17 cellular contexts compared by ENCODE assay signal in genomic region chr20:8232332-8232731, GRCh38.
"Had no signal": no experiment of that assay in that cellular context is flagged by ENCODE, and none has a peak within 500 bp of the region (broad histone marks: within the 10 kb centered on the region; RNA-seq: fewer than 3 reads in every experiment).

No MANE protein-coding gene starts in this region.

- H3K4me3 ChIP-seq: psoas muscle, smooth muscle cell, thoracic aorta, vagina had no signal

- H3K4me1 ChIP-seq: vagina had no signal

- H3K9me3 ChIP-seq: psoas muscle, thoracic aorta, vagina had no signal

- H3K27me3 ChIP-seq: vagina had no signal

- DNase-seq: activated CD4-positive, alpha-beta memory T cell treated with anti-CD3 and anti-CD28 coated beads for 36 hours; activated CD4-positive, alpha-beta T cell treated with anti-CD3 and anti-CD28 coated beads for 48 hours; activated naive CD4-positive, alpha-beta T cell treated with Interleukin-2 at 50 U/mL for 16 hours; activated naive CD8-positive, alpha-beta T cell treated with anti-CD3 and anti-CD28 coated beads for 36 hours; activated T-cell treated with anti-CD3 and anti-CD28 coated beads, Interleukin-2, amount 50 U/mL, for 48 hours; effector memory CD4-positive, alpha-beta T cell; foreskin melanocyte; head of caudate nucleus; islet precursor cell; natural killer cell; psoas muscle; stimulated activated CD4-positive, alpha-beta T cell treated with anti-CD3 and anti-CD28 coated beads, Interleukin-15, amount 100 ng/mL, for 24 hours had no signal

- H3K36me3 ChIP-seq: thoracic aorta, vagina had no signal

- H3K4me2 ChIP-seq: smooth muscle cell had no signal

- ATAC-seq: natural killer cell; sciatic nerve; stimulated activated memory B cell treated with anti-CD40 and anti-IgM and Interleukin-4, amounts not matched to agents 10 μg/mL and 1 μg/mL and 100 μg/mL, for 72 hours had no signal

- H3K27ac ChIP-seq: psoas muscle, thoracic aorta, vagina had no signal
